ENCODE assay signal across 13 cellular contexts in genomic region chr22:39401301-39401631, GRCh38. TPM values are rescaled to one million over a fixed set of nuclear protein-coding genes. Genes with fewer than 3 reads are reported as not detected.
A peak's percentile ranks its signal among the peaks of the same experiment; 100 is the strongest.
DNase-seq lines count a peak whose midpoint lies in the region; ATAC-seq and TF ChIP-seq lines count a peak whose summit lies in the region.
"Had no signal": no experiment of that assay in that cellular context is flagged by ENCODE, and none has a peak within 500 bp of the region (broad histone marks: within the 10 kb centered on the region; RNA-seq: fewer than 3 reads in every experiment).

No MANE protein-coding gene starts in this region.

- no peaks in the 10 kb centered on the region for H3K27me3 Mint-ChIP-seq in CD4-positive, CD25-positive, alpha-beta regulatory T cell
- H3K27me3 Mint-ChIP-seq in H9 (ENCODE audit: low read depth), result peaks cover 1% of the 10 kb centered on the region
- H3K27me3 Mint-ChIP-seq in activated naive CD8-positive, alpha-beta T cell treated with anti-CD3 and anti-CD28 coated beads for 36 hours, result no peaks in the 10 kb centered on the region
- H3K27me3 Mint-ChIP-seq in naive thymus-derived CD4-positive, alpha-beta T cell, result no peaks in the 10 kb centered on the region

- H3K27ac ChIP-seq in CD4-positive, CD25-positive, alpha-beta regulatory T cell (ENCODE audit: insufficient read depth, low read length, poor library complexity, severe bottlenecking), result no peak overlapping the region
- no peak overlapping the region for H3K27ac ChIP-seq in H9 (ENCODE audit: insufficient read length, low read depth, low read length)
- no peak overlapping the region for H3K27ac ChIP-seq in naive thymus-derived CD4-positive, alpha-beta T cell (ENCODE audit: low read depth, low read length)

- H3K56ac ChIP-seq in H9 (ENCODE audit: insufficient read length, low read depth, low read length), result no peak overlapping the region

- H3K27me3 ChIP-seq in CD4-positive, CD25-positive, alpha-beta regulatory T cell (ENCODE audit: control insufficient read depth, insufficient read depth, low read length), result no peaks in the 10 kb centered on the region
- no peaks in the 10 kb centered on the region for H3K27me3 ChIP-seq in H9 (ENCODE audit: insufficient read depth, low read length)
- H3K27me3 ChIP-seq in naive thymus-derived CD4-positive, alpha-beta T cell (ENCODE audit: control insufficient read depth in 2 of 2, insufficient read depth in 2 of 2, low read length in 2 of 2), result no peaks in the 10 kb centered on the region

- H4K20me1 ChIP-seq in H9 (ENCODE audit: control insufficient read depth, insufficient read depth, insufficient read length), result no peaks in the 10 kb centered on the region

- H3K4ac ChIP-seq in H9 (ENCODE audit: low read depth, low read length), result no peak overlapping the region

- no peak overlapping the region for H3T11ph ChIP-seq in H9 (ENCODE audit: low read length)

- H3K36me3 Mint-ChIP-seq in CD4-positive, CD25-positive, alpha-beta regulatory T cell, result peaks cover 18% of the 10 kb centered on the region
- H3K36me3 Mint-ChIP-seq in H9 (ENCODE audit: insufficient read depth in 1 of 3, low read depth in 3 of 3), result peaks cover 3 to 19% (median 13%) of the 10 kb centered on the region in 3 experiments
- peaks cover 25% of the 10 kb centered on the region for H3K36me3 Mint-ChIP-seq in activated naive CD8-positive, alpha-beta T cell treated with anti-CD3 and anti-CD28 coated beads for 36 hours
- H3K36me3 Mint-ChIP-seq in naive thymus-derived CD4-positive, alpha-beta T cell, result peaks cover 0 to 34% (median 22%) of the 10 kb centered on the region in 5 donors

- H3K4me1 Mint-ChIP-seq in CD4-positive, CD25-positive, alpha-beta regulatory T cell, result peaks cover 11 to 56% (median 32%) of the 10 kb centered on the region in 4 donors
- peaks cover 3 to 18% of the 10 kb centered on the region in 2 experiments for H3K4me1 Mint-ChIP-seq in H9
- peaks cover 31% of the 10 kb centered on the region for H3K4me1 Mint-ChIP-seq in activated naive CD8-positive, alpha-beta T cell treated with anti-CD3 and anti-CD28 coated beads for 36 hours
- peaks cover 30 to 66% (median 53%) of the 10 kb centered on the region in 7 donors for H3K4me1 Mint-ChIP-seq in naive thymus-derived CD4-positive, alpha-beta T cell

- H2BK5ac ChIP-seq in H9 (ENCODE audit: insufficient read length, low read length), result no peak overlapping the region

- no peak overlapping the region for H2BK15ac ChIP-seq in H9 (ENCODE audit: low read depth, low read length)

- H3K9me3 ChIP-seq in CD4-positive, CD25-positive, alpha-beta regulatory T cell (ENCODE audit: control insufficient read depth in 2 of 2, low read length in 2 of 2), result no peaks in the 10 kb centered on the region
- no peaks in the 10 kb centered on the region for H3K9me3 ChIP-seq in H9 (ENCODE audit: control insufficient read depth, low read depth, low read length)
- no peaks in the 10 kb centered on the region for H3K9me3 ChIP-seq in naive thymus-derived CD4-positive, alpha-beta T cell (ENCODE audit: control insufficient read depth in 2 of 3, low read length in 3 of 3)

- no peak overlapping the region for H2BK20ac ChIP-seq in H9 (ENCODE audit: low read depth, low read length, poor library complexity, severe bottlenecking)

- H3K36me3 ChIP-seq in CD4-positive, CD25-positive, alpha-beta regulatory T cell (ENCODE audit: control insufficient read depth, insufficient read depth, low read length), result peaks cover 15% of the 10 kb centered on the region
- peaks cover 0 to 14% (median 0%) of the 10 kb centered on the region in 3 experiments for H3K36me3 ChIP-seq in naive thymus-derived CD4-positive, alpha-beta T cell (ENCODE audit: control insufficient read depth in 2 of 3, insufficient read depth in 3 of 3, low read length in 3 of 3)

- no CpG with 5 or more reads among the region's 4 CpGs for WGBS in H9 (ENCODE audit: extremely low coverage, insufficient read length, low lambda C conversion rate)

- no peak overlapping the region for H3K4me3 ChIP-seq in CD4-positive, CD25-positive, alpha-beta regulatory T cell (ENCODE audit: low read depth, low read length)
- H3K4me3 ChIP-seq in naive thymus-derived CD4-positive, alpha-beta T cell (ENCODE audit: low read length), result no peak overlapping the region

- no peak overlapping the region for H3K23ac ChIP-seq in H9 (ENCODE audit: insufficient read length, low read depth, low read length)

- TF ChIP-seq CTCF in H9 (conservative IDR thresholded peaks at IDR 0.05), result no peak

- no peak for ATAC-seq in CD4-positive, CD25-positive, alpha-beta regulatory T cell (ENCODE audit: low read depth in 2 of 2)
- no peak for ATAC-seq in naive thymus-derived CD4-positive, alpha-beta T cell
- ATAC-seq in HG02981 (IDR thresholded peaks at IDR 0.05; ENCODE audit: unreplicated experiment), result no peak
- ATAC-seq in HG03457 (IDR thresholded peaks at IDR 0.05; ENCODE audit: unreplicated experiment), result no peak

- no peak overlapping the region for H4K8ac ChIP-seq in H9 (replicated peaks; ENCODE audit: insufficient read length, low read depth, low read length)

- H3K18ac ChIP-seq in H9 (ENCODE audit: insufficient read length, low read depth, low read length), result no peak overlapping the region

- intact Hi-C loops in naive thymus-derived CD4-positive, alpha-beta T cell (cut with micrococcal nuclease), result loop anchor here in 1 of 2 donors (5.0 kb wide), 1 partner anchor 694 kb away; the partner anchor contains the start of gene GTPBP1

- H4K91ac ChIP-seq in H9 (ENCODE audit: insufficient read length, low read depth, low read length), result no peak overlapping the region

- H4K5ac ChIP-seq in H9 (ENCODE audit: insufficient read length, low read depth, low read length), result no peak overlapping the region

- H2AFZ ChIP-seq in H9 (ENCODE audit: low read length), result no peak overlapping the region

- no peak for DNase-seq in CD4-positive, CD25-positive, alpha-beta regulatory T cell
- DNase-seq in H9 (no peak), cortex of kidney (lab: John Stamatoyannopoulos, UW) (no peak), NCI-H2107 (lab: John Stamatoyannopoulos, UW) (no peak)
- no peak for DNase-seq in activated naive CD8-positive, alpha-beta T cell treated with anti-CD3 and anti-CD28 coated beads for 36 hours
- no peak for DNase-seq in naive thymus-derived CD4-positive, alpha-beta T cell
- DNase-seq: dermis blood vessel endothelial cell, GOT3, midbrain, NCI-H1694 treated with DMSO at 0.1 percent for 48 hours, RPMI8226 had no signal

- peak overlapping the region in 2 of 3 donors; percentile 14 to 31 for H3K27ac Mint-ChIP-seq in CD4-positive, CD25-positive, alpha-beta regulatory T cell
- peak overlapping the region in 1 of 3 experiments; percentile 22; a peak in 1 of 7 replicates for H3K27ac Mint-ChIP-seq in H9
- H3K27ac Mint-ChIP-seq in activated naive CD8-positive, alpha-beta T cell treated with anti-CD3 and anti-CD28 coated beads for 36 hours, result no peak overlapping the region
- peak overlapping the region in 8 of 9 donors; percentile 30 to 83 (median 55) for H3K27ac Mint-ChIP-seq in naive thymus-derived CD4-positive, alpha-beta T cell

- H3K4me3 Mint-ChIP-seq in CD4-positive, CD25-positive, alpha-beta regulatory T cell, result peak overlapping the region; percentile 84 to 96 (median 92)
- peak overlapping the region; percentile 18 to 91; a peak in 4 of 5 replicates for H3K4me3 Mint-ChIP-seq in H9
- peak overlapping the region; percentile 48 for H3K4me3 Mint-ChIP-seq in activated naive CD8-positive, alpha-beta T cell treated with anti-CD3 and anti-CD28 coated beads for 36 hours
- peak overlapping the region; percentile 54 to 94 (median 76) for H3K4me3 Mint-ChIP-seq in naive thymus-derived CD4-positive, alpha-beta T cell

- CTCF ChIA-PET in naive thymus-derived CD4-positive, alpha-beta T cell (lab: Charles Lee), result interaction anchor here (0.7 kb wide), 1 partner anchor 116 kb away, joined by 3 read pairs; no protein-coding TSS in a partner anchor

- H2AK5ac ChIP-seq in H9 (ENCODE audit: insufficient read length, low read length), result no peak overlapping the region

- no peak overlapping the region for H2BK120ac ChIP-seq in H9 (ENCODE audit: low read depth, low read length, poor library complexity, severe bottlenecking)

- H3K9me3 Mint-ChIP-seq in CD4-positive, CD25-positive, alpha-beta regulatory T cell, result no peaks in the 10 kb centered on the region
- no peaks in the 10 kb centered on the region; a peak in 1 of 5 replicates for H3K9me3 Mint-ChIP-seq in H9
- H3K9me3 Mint-ChIP-seq in activated naive CD8-positive, alpha-beta T cell treated with anti-CD3 and anti-CD28 coated beads for 36 hours, result no peaks in the 10 kb centered on the region
- H3K9me3 Mint-ChIP-seq in naive thymus-derived CD4-positive, alpha-beta T cell, result no peaks in the 10 kb centered on the region

- no peak overlapping the region for H3K14ac ChIP-seq in H9 (ENCODE audit: insufficient read depth, low read length)

- POLR2A ChIA-PET in naive thymus-derived CD4-positive, alpha-beta T cell (lab: Charles Lee), result interaction anchor here (0.5 to 4.2 kb wide), 4 partner anchors 11 to 660 kb away, joined by 3 to 40 read pairs (median 8); partner anchors contain the start of gene ATF4

- no peak overlapping the region for H2BK12ac ChIP-seq in H9 (ENCODE audit: insufficient read length, low read depth, low read length)

- peaks cover 16% of the 10 kb centered on the region for H3K4me1 ChIP-seq in CD4-positive, CD25-positive, alpha-beta regulatory T cell (ENCODE audit: control insufficient read depth, insufficient read depth, low read length, poor library complexity, severe bottlenecking)
- no peaks in the 10 kb centered on the region for H3K4me1 ChIP-seq in H9 (ENCODE audit: insufficient read depth, low read length)
- peaks cover 6 to 17% of the 10 kb centered on the region in 2 donors for H3K4me1 ChIP-seq in naive thymus-derived CD4-positive, alpha-beta T cell (ENCODE audit: control insufficient read depth in 2 of 2, insufficient read depth in 2 of 2, low read length in 2 of 2)

- H3K79me1 ChIP-seq in H9 (ENCODE audit: insufficient read depth, low read depth, low read length, poor library complexity, severe bottlenecking), result peaks cover 3% of the 10 kb centered on the region

- no peaks in the 10 kb centered on the region for H3K79me2 ChIP-seq in H9 (ENCODE audit: insufficient read depth, low read length)

- no peaks in the 10 kb centered on the region for H3K23me2 ChIP-seq in H9 (ENCODE audit: insufficient read length, low read depth, low read length, poor library complexity, severe bottlenecking)

- H3K4me2 ChIP-seq in H9 (ENCODE audit: insufficient read depth, insufficient read length, low read length), result no peak overlapping the region

- H3K9ac ChIP-seq in H9 (ENCODE audit: extremely low read depth, insufficient read length, low read length), result no peak overlapping the region

RNA-seq across cellular contexts. Expression of gene TAB1, which starts 1.7 kb away (rescaled TPM):
- total RNA-seq in CD4-positive, CD25-positive, alpha-beta regulatory T cell, result 20.2 TPM
- polyA plus RNA-seq in CD4-positive, CD25-positive, alpha-beta regulatory T cell, result 1 to 10 TPM; 2.5 to 6.2 (median 2.8) TPM
- total RNA-seq in H9 (2021), result 16.6 and 20.3 TPM in 2 replicates
- 10 to 100 TPM; 17.1 to 18.2 TPM for total RNA-seq in activated naive CD8-positive, alpha-beta T cell treated with anti-CD3 and anti-CD28 coated beads for 36 hours
- 10 to 100 TPM; 27.7 to 51.5 (median 33.8) TPM for total RNA-seq in naive thymus-derived CD4-positive, alpha-beta T cell
- 1 to 10 TPM; 4.3 to 5.1 TPM for polyA plus RNA-seq in naive thymus-derived CD4-positive, alpha-beta T cell

RNA-seq across cellular contexts. Expression of gene SYNGR1, which starts 51.5 kb away (rescaled TPM):
- total RNA-seq in CD4-positive, CD25-positive, alpha-beta regulatory T cell, result 1.1 TPM
- under 1 TPM; 0.22 to 0.95 (median 0.42) TPM for polyA plus RNA-seq in CD4-positive, CD25-positive, alpha-beta regulatory T cell
- 13.2 and 14.3 TPM in 2 replicates for total RNA-seq in H9 (2021)
- total RNA-seq in activated naive CD8-positive, alpha-beta T cell treated with anti-CD3 and anti-CD28 coated beads for 36 hours, result 1 to 10 TPM; 7.4 to 9.3 TPM
- total RNA-seq in naive thymus-derived CD4-positive, alpha-beta T cell, result 1 to 10 TPM in 2 of 5 experiments, under 1 TPM in 3; 0.12 to 7.0 (median 0.92) TPM
- 1 to 10 TPM; 1.9 to 2.5 TPM for polyA plus RNA-seq in naive thymus-derived CD4-positive, alpha-beta T cell

RNA-seq across cellular contexts. Expression of gene MGAT3, which starts 55.5 kb away (rescaled TPM):
- 0.12 TPM for total RNA-seq in CD4-positive, CD25-positive, alpha-beta regulatory T cell
- polyA plus RNA-seq in CD4-positive, CD25-positive, alpha-beta regulatory T cell, result not detected
- 4.7 and 5.0 TPM in 2 replicates for total RNA-seq in H9 (2021)
- 1 to 10 TPM; 1.0 to 1.2 TPM for total RNA-seq in activated naive CD8-positive, alpha-beta T cell treated with anti-CD3 and anti-CD28 coated beads for 36 hours
- total RNA-seq in naive thymus-derived CD4-positive, alpha-beta T cell, result 1 to 10 TPM in 3 of 5 experiments, under 1 TPM in 2; 0.57 to 3.2 (median 1.0) TPM
- polyA plus RNA-seq in naive thymus-derived CD4-positive, alpha-beta T cell, result not detected
